ENCODE assay signal across 11 cellular contexts in the genomic region with DNA sequence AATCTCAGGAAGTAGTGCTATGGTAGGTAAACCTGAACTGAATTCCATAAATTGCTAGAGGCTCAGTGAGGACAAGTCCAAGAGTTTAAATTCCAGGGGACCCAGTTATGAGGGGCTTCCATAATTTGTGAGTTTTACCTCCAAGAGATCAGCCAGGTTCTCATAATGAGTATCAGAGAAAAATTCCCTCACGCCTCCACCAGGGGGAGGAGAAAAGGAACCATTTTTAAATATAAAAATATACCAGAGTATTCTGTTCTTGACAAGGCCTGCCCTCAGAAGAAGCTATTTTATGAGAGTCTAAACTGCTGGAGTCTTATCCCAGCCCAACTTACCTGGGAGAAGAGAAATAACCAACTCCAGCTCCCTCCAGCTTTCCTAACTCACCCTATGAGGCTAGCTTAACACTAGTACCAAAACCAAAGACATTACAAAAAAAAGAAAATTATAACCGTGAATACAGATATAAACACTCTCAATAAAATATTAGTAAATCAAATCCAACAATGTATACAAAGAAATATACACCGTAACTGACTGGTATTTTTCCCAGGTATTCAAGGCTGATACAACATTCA.
DNase-seq lines count a peak whose midpoint lies in the region; ATAC-seq, FAIRE-seq and TF ChIP-seq lines count a peak whose summit lies in the region.
"Had no signal": no experiment of that assay in that cellular context is flagged by ENCODE, and none has a peak within 500 bp of the region (broad histone marks: within the 10 kb centered on the region; RNA-seq: fewer than 3 reads in every experiment).

No MANE protein-coding gene starts in this region.

- ATAC-seq in K562, result peak; percentile 73
- ATAC-seq in GM18517 (IDR thresholded peaks at IDR 0.05; ENCODE audit: unreplicated experiment), result no peak

- H3K27me3 Mint-ChIP-seq in neural progenitor cell (ENCODE audit: insufficient read depth, low read depth), result no peaks in the 10 kb centered on the region

- DNase-seq in DMS 273 (lab: John Stamatoyannopoulos, UW; ENCODE audit: unreplicated experiment) (peak; percentile 32), DMS 273 treated with DMSO at 0.1 percent for 48 hours (lab: John Stamatoyannopoulos, UW) (no peak), HL-60 (ENCODE audit: low read depth in 1 of 2, low spot score in 1 of 2) (peak in 1 of 2 experiments; percentile 19), K562 (ENCODE audit: extremely low read depth in 1 of 4, low spot score in 3 of 4) (peak; percentile 31 to 48 (median 33)), neural progenitor cell (ENCODE audit: low spot score) (peak; percentile 22), H7 (no peak), EL (no peak)
- DNase-seq: stimulated activated CD4-positive, alpha-beta T cell treated with anti-CD3 and anti-CD28 coated beads, Interleukin-4, amount 100 ng/mL, for 24 hours had no signal

- POLR2A ChIA-PET in K562 (lab: Yijun Ruan, JAX), result no interaction called here

- peaks cover 17% of the 10 kb centered on the region for H3K4me1 Mint-ChIP-seq in neural progenitor cell
- H3K4me1 Mint-ChIP-seq: IgD-negative memory B cell had no signal

- intact Hi-C loops in K562 (cut with micrococcal nuclease), result loop anchor here (1.0 kb wide), 1 partner anchor 148 kb away; no protein-coding TSS in a partner anchor

- CTCF ChIA-PET in K562 (lab: Yijun Ruan, JAX; ENCODE audit: low intra/inter-chr PET ratio), result interaction anchor here (0.6 kb wide), 1 partner anchor 1946 kb away, joined by 3 read pairs; no protein-coding TSS in a partner anchor

- TF ChIP-seq CTCF in HL-60 (IDR thresholded peaks at IDR 0.05; ENCODE audit: insufficient read depth, low read length) (peak; percentile 14), K562 (IDR thresholded peaks at IDR 0.05 in 2 of 3, conservative IDR thresholded peaks at IDR 0.05 in 1 of 3; ENCODE audit: insufficient read depth in 2 of 3, low read depth in 1 of 3, low read length in 3 of 3) (peak; percentile 46 to 60 (median 46); a peak in 5 of 6 replicates), neural progenitor cell (IDR thresholded peaks at IDR 0.05) (peak; percentile 61)

- H3K4me1 ChIP-seq in K562 (replicated peaks in 1 of 2; ENCODE audit: control insufficient read depth in 2 of 2, insufficient read depth in 2 of 2, low read length in 2 of 2) (no peaks in the 10 kb centered on the region), neural progenitor cell (no peaks in the 10 kb centered on the region)

- no peak overlapping the region for H3K4me2 ChIP-seq in K562 (ENCODE audit: insufficient read depth, low read length)
- H3K4me2 ChIP-seq in neural progenitor cell, result no peak overlapping the region

- 24% methylated on average over 3 of the region's 3 CpGs for WGBS in K562 (ENCODE audit: insufficient coverage, low coverage, missing lambda C conversion rate)

- no peaks in the 10 kb centered on the region for H3K36me3 ChIP-seq in K562 (ENCODE audit: control insufficient read depth, insufficient read depth, low read length)
- no peaks in the 10 kb centered on the region for H3K36me3 ChIP-seq in neural progenitor cell
- no peaks in the 10 kb centered on the region for H3K36me3 ChIP-seq in H7 (replicated peaks; ENCODE audit: control insufficient read depth, insufficient read depth, low read length)

- H4K20me1 ChIP-seq in K562 (replicated peaks; ENCODE audit: control insufficient read depth, insufficient read depth, low read length) (no peaks in the 10 kb centered on the region), neural progenitor cell (ENCODE audit: low read depth) (no peaks in the 10 kb centered on the region)

- H3K4me3 Mint-ChIP-seq in neural progenitor cell, result no peak overlapping the region
- H3K4me3 Mint-ChIP-seq: IgD-negative memory B cell had no signal

- H3K9me3 Mint-ChIP-seq in neural progenitor cell, result peaks cover 12% of the 10 kb centered on the region

- H3K79me2 ChIP-seq in K562 (ENCODE audit: control insufficient read depth, insufficient read depth, low read length) (no peaks in the 10 kb centered on the region), neural progenitor cell (ENCODE audit: low read depth) (no peaks in the 10 kb centered on the region)

- H2AFZ ChIP-seq in K562 (ENCODE audit: low read depth, low read length) (no peak overlapping the region), neural progenitor cell (replicated peaks) (no peak overlapping the region)

- no peak overlapping the region for H3K27ac ChIP-seq in HL-60 (replicated peaks)
- no peak overlapping the region for H3K27ac ChIP-seq in K562 (ENCODE audit: extremely low read depth, low read depth, low read length)
- H3K27ac ChIP-seq in neural progenitor cell, result no peak overlapping the region

- H3K9me1 ChIP-seq in K562 (ENCODE audit: control insufficient read depth, insufficient read depth, low read length), result no peaks in the 10 kb centered on the region

- H3K4me3 ChIP-seq in HL-60 (replicated peaks; ENCODE audit: insufficient read depth, low read length), result no peak overlapping the region
- H3K4me3 ChIP-seq in K562, result no peak overlapping the region
- no peak overlapping the region for H3K4me3 ChIP-seq in neural progenitor cell
- no peak overlapping the region for H3K4me3 ChIP-seq in H7 (ENCODE audit: insufficient read depth, low read depth, low read length)

- H3K9me3 ChIP-seq in K562 (replicated peaks; ENCODE audit: control insufficient read depth, insufficient read depth, low read depth, low read length) (no peaks in the 10 kb centered on the region), neural progenitor cell (ENCODE audit: low read depth) (no peaks in the 10 kb centered on the region)

- no peak overlapping the region for H3K27ac Mint-ChIP-seq in neural progenitor cell
- H3K27ac Mint-ChIP-seq: IgD-negative memory B cell had no signal

- TF ChIP-seq RAD21 in K562 (CRISPR knock-in tag; conservative IDR thresholded peaks at IDR 0.05 in 1 of 2, IDR thresholded peaks at IDR 0.05 in 1 of 2), result peak in 1 of 2 experiments; percentile 49; a peak in 3 of 4 replicates

- no peak overlapping the region for H3K9ac ChIP-seq in K562 (ENCODE audit: insufficient read depth in 1 of 2, low read depth in 2 of 2, low read length in 2 of 2)
- H3K9ac ChIP-seq in neural progenitor cell, result no peak overlapping the region

- FAIRE-seq in K562 (lab: Jason Lieb, UNC), result peak; percentile 23
- FAIRE-seq: A204.1 had no signal

- in situ Hi-C loops in K562 (cut with MboI), result no loop called here

- no TSS peak for BruUV-seq in K562 (replicated peaks; lab: Mats Ljungman, UMichigan)

- peaks cover 2% of the 10 kb centered on the region for H3K36me3 Mint-ChIP-seq in neural progenitor cell
- H3K36me3 Mint-ChIP-seq: IgD-negative memory B cell had no signal

- H3K27me3 ChIP-seq in HL-60 (ENCODE audit: insufficient read depth, poor library complexity, severe bottlenecking), result no peaks in the 10 kb centered on the region
- H3K27me3 ChIP-seq in K562 (ENCODE audit: control insufficient read depth in 2 of 2, insufficient read depth in 2 of 2, low read length in 2 of 2), result no peaks in the 10 kb centered on the region
- H3K27me3 ChIP-seq in neural progenitor cell, result no peaks in the 10 kb centered on the region
- H3K27me3 ChIP-seq in H7 (ENCODE audit: control insufficient read depth, insufficient read depth, low read length), result no peaks in the 10 kb centered on the region

- TF ChIP-seq POLR2A in K562 (conservative IDR thresholded peaks at IDR 0.05), result no peak

- H3F3A ChIP-seq in neural progenitor cell (ENCODE audit: low read depth), result no peaks in the 10 kb centered on the region

- TF ChIP-seq EP300 in K562 (IDR thresholded peaks at IDR 0.05; ENCODE audit: low read length), result no peak

TF ChIP-seq in K562, 482 proteins besides CTCF, POLR2A, EP300 and RAD21:
- TF ChIP-seq MAFK (IDR thresholded peaks at IDR 0.05; ENCODE audit: low read length) (no peak), SMC3 (conservative IDR thresholded peaks at IDR 0.05; ENCODE audit: insufficient read depth, low read depth, low read length) (no peak), ZNF586 (CRISPR knock-in tag; conservative IDR thresholded peaks at IDR 0.05) (no peak), ZNF717 (CRISPR knock-in tag; IDR thresholded peaks at IDR 0.05) (no peak), NCOA1 (IDR thresholded peaks at IDR 0.05; ENCODE audit: low read depth) (no peak), ZFP36 (IDR thresholded peaks at IDR 0.05; ENCODE audit: low read depth, low read length, partially characterized antibody) (no peak), CTBP1 (IDR thresholded peaks at IDR 0.05; ENCODE audit: borderline replicate concordance) (no peak), ZNF324 (CRISPR knock-in tag; IDR thresholded peaks at IDR 0.05) (no peak)
- TF ChIP-seq, protein P1, sequence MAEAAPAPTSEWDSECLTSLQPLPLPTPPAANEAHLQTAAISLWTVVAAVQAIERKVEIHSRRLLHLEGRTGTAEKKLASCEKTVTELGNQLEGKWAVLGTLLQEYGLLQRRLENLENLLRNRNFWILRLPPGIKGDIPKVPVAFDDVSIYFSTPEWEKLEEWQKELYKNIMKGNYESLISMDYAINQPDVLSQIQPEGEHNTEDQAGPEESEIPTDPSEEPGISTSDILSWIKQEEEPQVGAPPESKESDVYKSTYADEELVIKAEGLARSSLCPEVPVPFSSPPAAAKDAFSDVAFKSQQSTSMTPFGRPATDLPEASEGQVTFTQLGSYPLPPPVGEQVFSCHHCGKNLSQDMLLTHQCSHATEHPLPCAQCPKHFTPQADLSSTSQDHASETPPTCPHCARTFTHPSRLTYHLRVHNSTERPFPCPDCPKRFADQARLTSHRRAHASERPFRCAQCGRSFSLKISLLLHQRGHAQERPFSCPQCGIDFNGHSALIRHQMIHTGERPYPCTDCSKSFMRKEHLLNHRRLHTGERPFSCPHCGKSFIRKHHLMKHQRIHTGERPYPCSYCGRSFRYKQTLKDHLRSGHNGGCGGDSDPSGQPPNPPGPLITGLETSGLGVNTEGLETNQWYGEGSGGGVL (CRISPR knock-in tag; IDR thresholded peaks at IDR 0.05), result no peak

Comparison
In these comparisons a context has a peak if more than half of its experiments do, and no peak if none do; other contexts are left out.
1. DNase-seq: peak in DMS 273 (single experiment), K562 (4 of 4) and neural progenitor cell (single experiment); none in DMS 273 treated with DMSO at 0.1 percent for 48 hours (single experiment), H7 (single experiment) and EL (single experiment).
2. Peak in every context shown above with its lines, with median percentiles within 50 percentile points of each other: CTCF ChIP-seq.